8 cellular contexts compared by ENCODE assay signal in the genomic region with DNA sequence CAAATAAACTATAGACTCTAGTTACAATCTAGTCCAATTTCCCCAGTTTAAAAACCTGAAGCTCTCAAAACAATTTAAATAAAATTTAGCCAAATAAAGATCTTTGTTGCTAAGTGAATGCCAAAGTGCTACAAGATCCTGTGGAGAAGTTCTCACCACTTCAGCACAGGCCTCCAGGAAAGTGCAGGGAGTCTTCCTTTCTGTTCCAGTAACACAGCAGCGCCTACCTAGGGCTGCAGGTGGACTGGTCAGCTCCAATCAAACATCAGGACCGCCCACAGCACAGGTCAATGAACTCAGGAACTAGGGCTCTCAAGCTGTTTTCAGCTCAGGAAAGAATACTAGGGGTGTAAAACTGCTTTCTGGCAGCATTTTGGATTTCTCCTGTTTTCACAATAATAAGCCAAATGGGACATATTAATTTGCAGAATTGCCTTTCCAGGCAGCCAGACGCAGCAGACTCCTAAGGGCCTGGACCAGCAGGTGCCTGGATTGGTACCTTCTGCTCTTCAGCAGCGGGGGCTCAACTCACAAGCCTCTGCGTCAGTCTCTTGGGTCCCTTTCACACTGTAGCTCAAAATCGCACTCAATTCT. TPM values are rescaled to one million over a fixed set of nuclear protein-coding genes. Genes with fewer than 3 reads are reported as not detected.
DNase-seq lines count a peak whose midpoint lies in the region; ATAC-seq and TF ChIP-seq lines count a peak whose summit lies in the region.
"Had no signal": no experiment of that assay in that cellular context is flagged by ENCODE, and none has a peak within 500 bp of the region (broad histone marks: within the 10 kb centered on the region; RNA-seq: fewer than 3 reads in every experiment).

No MANE protein-coding gene starts in this region.

- no peaks in the 10 kb centered on the region for H4K20me1 ChIP-seq in H9 (ENCODE audit: control insufficient read depth, insufficient read depth, insufficient read length)

- H3K23me2 ChIP-seq in H9 (ENCODE audit: insufficient read length, low read depth, low read length, poor library complexity, severe bottlenecking): peaks cover 15% of the 10 kb centered on the region

- no peak overlapping the region for H2BK120ac ChIP-seq in H9 (ENCODE audit: low read depth, low read length, poor library complexity, severe bottlenecking)

- POLR2A ChIA-PET in T-cell (lab: Charles Lee): no interaction called here

- H3K9ac ChIP-seq in H9 (ENCODE audit: extremely low read depth, insufficient read length, low read length): no peak overlapping the region
- no peak overlapping the region for H3K9ac ChIP-seq in iPS-15b (ENCODE audit: low read depth, low read length)

- H4K8ac ChIP-seq in H9 (replicated peaks; ENCODE audit: insufficient read length, low read depth, low read length): no peak overlapping the region

- ATAC-seq in T-cell (replicated peaks in 1 of 4) (no peak), aorta (ENCODE audit: low FRiP score) (no peak), GM21619 (IDR thresholded peaks at IDR 0.05; ENCODE audit: unreplicated experiment) (no peak)

- DNase-seq in H9 (peak; percentile 41), T-cell (no peak), prostate gland (ENCODE audit: low spot score) (peak; percentile 24), GOT3 (lab: John Stamatoyannopoulos, UW) (no peak), aorta (no peak)
- DNase-seq: NCI-H446 treated with DMSO at 0.1 percent for 48 hours had no signal

- peak overlapping the region; percentile 74 for H3K4me2 ChIP-seq in H9 (ENCODE audit: insufficient read depth, insufficient read length, low read length)

- intact Hi-C loops in prostate gland (cut with DNase I): no loop called here
- intact Hi-C loops in aorta (cut with DNase I): no loop called here

- H3K9me3 Mint-ChIP-seq in H9: no peaks in the 10 kb centered on the region
- no peaks in the 10 kb centered on the region for H3K9me3 Mint-ChIP-seq in T-cell

- H3K56ac ChIP-seq in H9 (ENCODE audit: insufficient read length, low read depth, low read length): no peak overlapping the region

- no peak overlapping the region for H3T11ph ChIP-seq in H9 (ENCODE audit: low read length)

- no peaks in the 10 kb centered on the region for H3K79me1 ChIP-seq in H9 (ENCODE audit: insufficient read depth, low read depth, low read length, poor library complexity, severe bottlenecking)

- H2AFZ ChIP-seq in H9 (ENCODE audit: low read length): no peak overlapping the region

- H3K27me3 Mint-ChIP-seq in H9 (ENCODE audit: low read depth) (peaks cover 32% of the 10 kb centered on the region), T-cell (peaks cover 37 to 52% of the 10 kb centered on the region in 2 donors)

- no peak overlapping the region for H4K5ac ChIP-seq in H9 (ENCODE audit: insufficient read length, low read depth, low read length)

- H2BK12ac ChIP-seq in H9 (ENCODE audit: insufficient read length, low read depth, low read length): no peak overlapping the region

- H3K4me1 ChIP-seq in H9 (ENCODE audit: insufficient read depth, low read length) (peaks cover 3% of the 10 kb centered on the region; the same call in 1 of the 2 replicates), iPS-15b (ENCODE audit: control insufficient read depth, insufficient read depth, low read length) (no peaks in the 10 kb centered on the region), prostate gland (replicated peaks) (no peaks in the 10 kb centered on the region), aorta (ENCODE audit: control insufficient read depth in 1 of 2, insufficient read depth in 2 of 2, low read length in 2 of 2) (peaks cover 0 to 2% of the 10 kb centered on the region in 2 donors)

- no peak overlapping the region for H3K18ac ChIP-seq in H9 (ENCODE audit: insufficient read length, low read depth, low read length)

- no peak for TF ChIP-seq CTCF in H9 (conservative IDR thresholded peaks at IDR 0.05)
- no peak for TF ChIP-seq CTCF in prostate gland (IDR thresholded peaks at IDR 0.05)

- H3K36me3 Mint-ChIP-seq in H9 (ENCODE audit: insufficient read depth in 1 of 3, low read depth in 3 of 3) (peaks cover 2 to 12% (median 5%) of the 10 kb centered on the region in 3 experiments; a peak in 5 of 7 replicates), T-cell (no peaks in the 10 kb centered on the region)

- H3K14ac ChIP-seq in H9 (ENCODE audit: insufficient read depth, low read length): no peak overlapping the region

- H3K4ac ChIP-seq in H9 (ENCODE audit: low read depth, low read length): no peak overlapping the region

- H2BK15ac ChIP-seq in H9 (ENCODE audit: low read depth, low read length): no peak overlapping the region

- no CpG with 5 or more reads among the region's 6 CpGs for WGBS in H9 (ENCODE audit: extremely low coverage, insufficient read length, low lambda C conversion rate)
- WGBS in prostate gland: 22% methylated on average over 6 of the region's 6 CpGs
- 28% methylated on average over 6 of the region's 6 CpGs for WGBS in aorta, 2 donors

- H3K27ac Mint-ChIP-seq in H9 (no peak overlapping the region), T-cell (peak overlapping the region in 1 of 2 donors; percentile 21)

- H3K9me3 ChIP-seq in H9 (ENCODE audit: control insufficient read depth, low read depth, low read length) (no peaks in the 10 kb centered on the region), iPS-15b (ENCODE audit: control insufficient read depth, insufficient read depth, low read length) (no peaks in the 10 kb centered on the region), prostate gland (no peaks in the 10 kb centered on the region), aorta (ENCODE audit: control insufficient read depth, low read length) (no peaks in the 10 kb centered on the region)

- no peaks in the 10 kb centered on the region; the same call in 1 of the 2 replicates for H3K79me2 ChIP-seq in H9 (ENCODE audit: insufficient read depth, low read length)

- H2BK20ac ChIP-seq in H9 (ENCODE audit: low read depth, low read length, poor library complexity, severe bottlenecking): no peak overlapping the region

- H3K4me3 Mint-ChIP-seq in H9 (peak overlapping the region; percentile 72 to 85), T-cell (peak overlapping the region; percentile 66 to 69 (median 68))

- no peak overlapping the region for H3K23ac ChIP-seq in H9 (ENCODE audit: insufficient read length, low read depth, low read length)

- no peak overlapping the region for H4K91ac ChIP-seq in H9 (ENCODE audit: insufficient read length, low read depth, low read length)

- TF ChIP-seq POLR2A in prostate gland (IDR thresholded peaks at IDR 0.05): peak; percentile 59

- CTCF ChIA-PET in T-cell (lab: Charles Lee): no interaction called here

- no peaks in the 10 kb centered on the region for H3K36me3 ChIP-seq in iPS-15b (ENCODE audit: control insufficient read depth, insufficient read depth, low read length)
- no peaks in the 10 kb centered on the region for H3K36me3 ChIP-seq in prostate gland
- peaks cover 0 to 3% of the 10 kb centered on the region in 2 donors for H3K36me3 ChIP-seq in aorta (ENCODE audit: control insufficient read depth in 1 of 2, insufficient read depth in 2 of 2, low read length in 1 of 2)

- H2AK5ac ChIP-seq in H9 (ENCODE audit: insufficient read length, low read length): no peak overlapping the region

- H3K27ac ChIP-seq in H9 (ENCODE audit: insufficient read length, low read depth, low read length): no peak overlapping the region
- no peak overlapping the region for H3K27ac ChIP-seq in prostate gland
- peak overlapping the region in 1 of 2 donors; percentile 52 for H3K27ac ChIP-seq in aorta (ENCODE audit: low read depth in 1 of 2, low read length in 2 of 2)

- no peak overlapping the region for H2BK5ac ChIP-seq in H9 (ENCODE audit: insufficient read length, low read length)

- H3K4me3 ChIP-seq in iPS-15b (ENCODE audit: low read depth, low read length): peak overlapping the region; percentile 55
- peak overlapping the region; percentile 41 for H3K4me3 ChIP-seq in prostate gland
- H3K4me3 ChIP-seq in aorta (ENCODE audit: low read length in 2 of 2): peak overlapping the region in 1 of 2 donors; percentile 72

- peaks cover 24 to 26% of the 10 kb centered on the region in 2 experiments for H3K4me1 Mint-ChIP-seq in H9
- peaks cover 11 to 17% (median 16%) of the 10 kb centered on the region in 3 donors for H3K4me1 Mint-ChIP-seq in T-cell

- H3K27me3 ChIP-seq in H9 (ENCODE audit: insufficient read depth, low read length): no peaks in the 10 kb centered on the region
- H3K27me3 ChIP-seq in iPS-15b (ENCODE audit: control insufficient read depth, insufficient read depth, low read length): peaks cover 30% of the 10 kb centered on the region
- H3K27me3 ChIP-seq in prostate gland (replicated peaks; ENCODE audit: insufficient read depth): peaks cover 3% of the 10 kb centered on the region
- no peaks in the 10 kb centered on the region for H3K27me3 ChIP-seq in aorta (ENCODE audit: control insufficient read depth in 1 of 2, insufficient read depth in 2 of 2, low read length in 1 of 2)

RNA-seq across cellular contexts. Expression of a gene that starts 1.5 kb away (rescaled TPM):
- total RNA-seq in H9 (2021) (3.4 and 3.6 TPM in 2 replicates), T-cell (1 to 10 TPM in 2 of 5 donors, under 1 TPM in 3; 0.35 to 1.9 (median 0.72) TPM), prostate gland (10 to 100 TPM in 1 of 2 donors, 1 to 10 TPM in 1; 7.3 to 17.7 TPM), aorta (1 to 10 TPM; 3.3 to 3.4 TPM)
- polyA plus RNA-seq in aorta: 1 to 10 TPM in 1 of 2 donors, under 1 TPM in 1; 1.00 to 4.5 TPM

Comparison
In these comparisons a context has a peak if more than half of its experiments do, and no peak if none do; other contexts are left out.
1. DNase-seq: peak in H9 (single experiment) and prostate gland (single experiment); none in T-cell (0 of 34), GOT3 (single experiment) and aorta (0 of 2).